In the genomic region with DNA sequence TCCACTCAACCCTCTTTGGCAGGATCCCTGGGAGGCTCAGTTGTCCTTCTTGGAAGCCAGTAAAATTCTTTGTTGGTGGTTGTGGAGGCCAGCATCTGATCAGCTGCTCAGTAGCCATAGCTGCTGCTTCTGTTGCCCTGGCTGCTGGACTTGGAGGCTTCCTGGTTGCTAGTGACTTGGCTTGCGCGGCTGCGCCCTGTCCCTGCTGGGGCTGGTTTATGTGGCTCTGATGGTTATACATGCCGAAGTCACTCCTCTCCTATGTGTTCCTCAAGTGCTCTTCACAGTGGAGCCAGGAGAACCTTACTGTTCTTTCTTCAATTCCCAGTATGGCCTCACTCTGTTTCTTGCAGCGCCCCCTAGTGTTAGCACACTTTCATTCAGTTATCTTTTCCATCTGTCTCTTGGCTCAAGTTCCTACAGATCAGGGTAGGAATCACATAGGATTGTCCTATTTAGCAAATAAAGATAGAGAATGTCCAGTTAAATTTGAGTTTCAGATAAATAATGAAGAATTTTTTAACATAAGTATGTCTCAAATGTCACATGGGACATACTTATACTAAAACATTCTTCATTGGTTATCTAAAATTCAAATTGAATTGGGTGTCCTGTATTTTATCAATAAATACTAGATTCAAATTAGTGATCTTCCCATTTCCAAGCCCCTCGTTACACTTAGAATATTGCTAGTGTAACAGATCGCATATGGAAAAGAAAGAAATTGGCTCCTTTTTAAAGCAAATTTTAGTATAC, we compare ENCODE assay signal across 1 cellular context.
TF ChIP-seq lines count a peak whose summit lies in the region.

No MANE protein-coding gene starts in this region.

TF ChIP-seq in HepG2, 621 proteins besides CTCF, POLR2A, EP300 and RAD21 (continued from another document):
- TF ChIP-seq, protein P1, sequence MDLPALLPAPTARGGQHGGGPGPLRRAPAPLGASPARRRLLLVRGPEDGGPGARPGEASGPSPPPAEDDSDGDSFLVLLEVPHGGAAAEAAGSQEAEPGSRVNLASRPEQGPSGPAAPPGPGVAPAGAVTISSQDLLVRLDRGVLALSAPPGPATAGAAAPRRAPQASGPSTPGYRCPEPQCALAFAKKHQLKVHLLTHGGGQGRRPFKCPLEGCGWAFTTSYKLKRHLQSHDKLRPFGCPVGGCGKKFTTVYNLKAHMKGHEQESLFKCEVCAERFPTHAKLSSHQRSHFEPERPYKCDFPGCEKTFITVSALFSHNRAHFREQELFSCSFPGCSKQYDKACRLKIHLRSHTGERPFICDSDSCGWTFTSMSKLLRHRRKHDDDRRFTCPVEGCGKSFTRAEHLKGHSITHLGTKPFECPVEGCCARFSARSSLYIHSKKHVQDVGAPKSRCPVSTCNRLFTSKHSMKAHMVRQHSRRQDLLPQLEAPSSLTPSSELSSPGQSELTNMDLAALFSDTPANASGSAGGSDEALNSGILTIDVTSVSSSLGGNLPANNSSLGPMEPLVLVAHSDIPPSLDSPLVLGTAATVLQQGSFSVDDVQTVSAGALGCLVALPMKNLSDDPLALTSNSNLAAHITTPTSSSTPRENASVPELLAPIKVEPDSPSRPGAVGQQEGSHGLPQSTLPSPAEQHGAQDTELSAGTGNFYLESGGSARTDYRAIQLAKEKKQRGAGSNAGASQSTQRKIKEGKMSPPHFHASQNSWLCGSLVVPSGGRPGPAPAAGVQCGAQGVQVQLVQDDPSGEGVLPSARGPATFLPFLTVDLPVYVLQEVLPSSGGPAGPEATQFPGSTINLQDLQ (CRISPR knock-in tag; IDR thresholded peaks at IDR 0.05) = no peak
- TF ChIP-seq SMC3 (IDR thresholded peaks at IDR 0.05; ENCODE audit: low read length) (peak; percentile 84), NFATC3 (CRISPR knock-in tag; IDR thresholded peaks at IDR 0.05) (no peak), SRSF9 (IDR thresholded peaks at IDR 0.05; ENCODE audit: borderline replicate concordance, insufficient read depth, low read depth, low read length, poor library complexity, severe bottlenecking) (no peak), ZNF605 (CRISPR knock-in tag; IDR thresholded peaks at IDR 0.05) (no peak)
